In genomic region chr2:65070172-65070830, GRCh38 we compare ENCODE assay signal across 9 cellular contexts. TPM values are rescaled to one million over a fixed set of nuclear protein-coding genes. Genes with fewer than 3 reads are reported as not detected.
A peak's percentile ranks its signal among the peaks of the same experiment; 100 is the strongest.
DNase-seq lines count a peak whose midpoint lies in the region; ATAC-seq and TF ChIP-seq lines count a peak whose summit lies in the region.
"Had no signal": no experiment of that assay in that cellular context is flagged by ENCODE, and none has a peak within 500 bp of the region (broad histone marks: within the 10 kb centered on the region; RNA-seq: fewer than 3 reads in every experiment).

No MANE protein-coding gene starts in this region.

- TF ChIP-seq CTCF in brain (conservative IDR thresholded peaks at IDR 0.05): no peak
- peak in 2 of 6 experiments; percentile 10 to 11 for TF ChIP-seq CTCF in upper lobe of left lung (IDR thresholded peaks at IDR 0.05)
- TF ChIP-seq CTCF in GM10266 (IDR thresholded peaks at IDR 0.05; ENCODE audit: control insufficient read depth, insufficient read depth, low read depth, missing control alignments): no peak

- no peak for TF ChIP-seq POLR2A in upper lobe of left lung (IDR thresholded peaks at IDR 0.05)

- H3K4me1 Mint-ChIP-seq in brain: peaks cover 35% of the 10 kb centered on the region

- H3K27me3 ChIP-seq in upper lobe of left lung: no peaks in the 10 kb centered on the region

- no peak overlapping the region for H3K4me3 ChIP-seq in upper lobe of left lung

- peak; percentile 61 for DNase-seq in activated effector memory CD4-positive, alpha-beta T cell treated with anti-CD3 and anti-CD28 coated beads, Interleukin-2, amount 50 U/mL, for 16 hours
- no peak for DNase-seq in activated effector memory CD4-positive, alpha-beta T cell treated with Interleukin-2 at 50 U/mL for 16 hours
- peak; percentile 79 for DNase-seq in kidney tubule cell (ENCODE audit: low spot score)
- no peak for DNase-seq in upper lobe of left lung
- DNase-seq in GM10266 (ENCODE audit: extremely low spot score): no peak
- DNase-seq: naive B cell had no signal

- H3K36me3 ChIP-seq in upper lobe of left lung: peaks cover 5 to 54% (median 29%) of the 10 kb centered on the region in 4 donors

- H3K36me3 Mint-ChIP-seq in brain: peaks cover 36% of the 10 kb centered on the region
- H3K36me3 Mint-ChIP-seq: naive B cell had no signal

- H3K9me3 Mint-ChIP-seq in brain: no peaks in the 10 kb centered on the region
- H3K9me3 Mint-ChIP-seq: naive B cell had no signal

- H3K4me1 ChIP-seq in upper lobe of left lung: peaks cover 32 to 46% (median 39%) of the 10 kb centered on the region in 4 donors

- H3K9me3 ChIP-seq in upper lobe of left lung: no peaks in the 10 kb centered on the region

- peak overlapping the region in 1 of 5 experiments; percentile 60 for H3K4me3 Mint-ChIP-seq in brain
- H3K4me3 Mint-ChIP-seq: naive B cell had no signal

- peak overlapping the region; percentile 33 to 93 (median 90) for H3K27ac Mint-ChIP-seq in brain

- peak overlapping the region; percentile 37 to 80 (median 55) for H3K27ac ChIP-seq in upper lobe of left lung

- ATAC-seq in upper lobe of left lung (ENCODE audit: low FRiP score in 2 of 2) (peak in 1 of 2 donors; percentile 7), HG03457 (IDR thresholded peaks at IDR 0.05; ENCODE audit: unreplicated experiment) (no peak), GM19467 (IDR thresholded peaks at IDR 0.05; ENCODE audit: unreplicated experiment) (no peak)

- no peaks in the 10 kb centered on the region for H3K27me3 Mint-ChIP-seq in brain
- H3K27me3 Mint-ChIP-seq: naive B cell had no signal

- TF ChIP-seq EP300 in upper lobe of left lung (IDR thresholded peaks at IDR 0.05): no peak

- 58 to 68% methylated on average over 3 to 8 of the region's 8 CpGs for WGBS in upper lobe of left lung, 2 donors

RNA-seq across cellular contexts. Expression of gene CEP68, which starts 14.1 kb away (rescaled TPM):
- polyA plus RNA-seq in brain (ENCODE audit: insufficient read depth, low read depth, low replicate concordance): 15.2 TPM
- total RNA-seq in upper lobe of left lung: 10 to 100 TPM in 5 of 6 donors, 1 to 10 TPM in 1; 9.4 to 24.1 (median 13.3) TPM

RNA-seq across cellular contexts. Expression of gene RAB1A, which starts 59.6 kb away (rescaled TPM):
- polyA plus RNA-seq in brain (ENCODE audit: insufficient read depth, low read depth, low replicate concordance): 64.4 TPM
- 100 to 1,000 TPM in 3 of 6 donors, 10 to 100 TPM in 3; 32.5 to 131 (median 109) TPM for total RNA-seq in upper lobe of left lung

Comparison
In these comparisons a context has a peak if more than half of its experiments do, and no peak if none do; other contexts are left out.
1. DNase-seq: peak in activated effector memory CD4-positive, alpha-beta T cell treated with anti-CD3 and anti-CD28 coated beads, Interleukin-2, amount 50 U/mL, for 16 hours (single experiment) and kidney tubule cell (single experiment); none in activated effector memory CD4-positive, alpha-beta T cell treated with Interleukin-2 at 50 U/mL for 16 hours (single experiment), upper lobe of left lung (0 of 2) and GM10266 (single experiment).